In genomic region chr11:68749061-68749491, GRCh38 we compare ENCODE assay signal across 2 cellular contexts.
TF ChIP-seq lines count a peak whose summit lies in the region.

No MANE protein-coding gene starts in this region.

TF ChIP-seq in H1, 55 proteins besides CTCF, POLR2A, EP300 and RAD21:
- TF ChIP-seq CHD2 (IDR thresholded peaks at IDR 0.05; ENCODE audit: low read length) = no peak
- TF ChIP-seq TAF1 (IDR thresholded peaks at IDR 0.05; ENCODE audit: low read depth, low read length) = no peak
- no peak for TF ChIP-seq SIX5 (IDR thresholded peaks at IDR 0.05; ENCODE audit: low read depth, low read length)
- TF ChIP-seq KDM5A (IDR thresholded peaks at IDR 0.05; ENCODE audit: low read length) = no peak
- no peak for TF ChIP-seq POU5F1 (IDR thresholded peaks at IDR 0.05; ENCODE audit: low read depth, low read length)
- no peak for TF ChIP-seq BCL11A (IDR thresholded peaks at IDR 0.05; ENCODE audit: low read depth in 2 of 2, low read length in 2 of 2)
- TF ChIP-seq RBBP5 (IDR thresholded peaks at IDR 0.05; ENCODE audit: borderline replicate concordance, low read depth, low read length) = no peak
- TF ChIP-seq SUZ12 (IDR thresholded peaks at IDR 0.05; ENCODE audit: low read length) = no peak
- no peak for TF ChIP-seq EZH2 (IDR thresholded peaks at IDR 0.05; ENCODE audit: low read depth, low read length, severe bottlenecking)
- no peak for TF ChIP-seq SIRT6 (IDR thresholded peaks at IDR 0.05; ENCODE audit: low read length)
- no peak for TF ChIP-seq CBX8 (IDR thresholded peaks at IDR 0.05; ENCODE audit: borderline replicate concordance, low read depth, low read length)
- no peak for TF ChIP-seq GABPA (IDR thresholded peaks at IDR 0.05; ENCODE audit: borderline replicate concordance, insufficient read depth, low read length)

TF ChIP-seq in SK-N-SH treated with all-trans-retinoic acid at 6 μM for 48 hours, 23 proteins besides CTCF, POLR2A, EP300 and RAD21:
- no peak for TF ChIP-seq CSRNP3 (CRISPR knock-in tag; IDR thresholded peaks at IDR 0.05)
- no peak for TF ChIP-seq POU6F1 (CRISPR knock-in tag; IDR thresholded peaks at IDR 0.05; ENCODE audit: borderline replicate concordance, low read depth)
- TF ChIP-seq ISL1 (CRISPR knock-in tag; IDR thresholded peaks at IDR 0.05) = no peak
- TF ChIP-seq ZC3H10 (CRISPR knock-in tag; IDR thresholded peaks at IDR 0.05) = no peak
- no peak for TF ChIP-seq RARB (CRISPR knock-in tag; IDR thresholded peaks at IDR 0.05)
- TF ChIP-seq CREB5 (CRISPR knock-in tag; IDR thresholded peaks at IDR 0.05; ENCODE audit: low read depth) = no peak
- no peak for TF ChIP-seq ZFP30 (CRISPR knock-in tag; IDR thresholded peaks at IDR 0.05)
- TF ChIP-seq BACH2 (CRISPR knock-in tag; IDR thresholded peaks at IDR 0.05; ENCODE audit: borderline replicate concordance) = no peak
- TF ChIP-seq ZNF70 (CRISPR knock-in tag; IDR thresholded peaks at IDR 0.05) = no peak
- TF ChIP-seq SNAI2 (CRISPR knock-in tag; IDR thresholded peaks at IDR 0.05) = no peak
- no peak for TF ChIP-seq ZFP3 (CRISPR knock-in tag; IDR thresholded peaks at IDR 0.05)
- TF ChIP-seq TSHZ2 (CRISPR knock-in tag; IDR thresholded peaks at IDR 0.05) = no peak
- no peak for TF ChIP-seq TOX (CRISPR knock-in tag; IDR thresholded peaks at IDR 0.05; ENCODE audit: borderline replicate concordance)
- TF ChIP-seq TCF4 (CRISPR knock-in tag; IDR thresholded peaks at IDR 0.05; ENCODE audit: borderline replicate concordance) = no peak
- TF ChIP-seq PPARA (CRISPR knock-in tag; IDR thresholded peaks at IDR 0.05; ENCODE audit: borderline replicate concordance) = no peak
- TF ChIP-seq PATZ1 (CRISPR knock-in tag; IDR thresholded peaks at IDR 0.05; ENCODE audit: borderline replicate concordance) = no peak
- TF ChIP-seq ARNTL (CRISPR knock-in tag; IDR thresholded peaks at IDR 0.05; ENCODE audit: borderline replicate concordance, low read depth) = no peak
- no peak for TF ChIP-seq OSR1 (CRISPR knock-in tag; IDR thresholded peaks at IDR 0.05)
- no peak for TF ChIP-seq GLIS3 (CRISPR knock-in tag; IDR thresholded peaks at IDR 0.05)
- no peak for TF ChIP-seq ZNF565 (CRISPR knock-in tag; conservative IDR thresholded peaks at IDR 0.05; ENCODE audit: low read depth)
